9 cellular contexts compared by ENCODE assay signal in the genomic region with DNA sequence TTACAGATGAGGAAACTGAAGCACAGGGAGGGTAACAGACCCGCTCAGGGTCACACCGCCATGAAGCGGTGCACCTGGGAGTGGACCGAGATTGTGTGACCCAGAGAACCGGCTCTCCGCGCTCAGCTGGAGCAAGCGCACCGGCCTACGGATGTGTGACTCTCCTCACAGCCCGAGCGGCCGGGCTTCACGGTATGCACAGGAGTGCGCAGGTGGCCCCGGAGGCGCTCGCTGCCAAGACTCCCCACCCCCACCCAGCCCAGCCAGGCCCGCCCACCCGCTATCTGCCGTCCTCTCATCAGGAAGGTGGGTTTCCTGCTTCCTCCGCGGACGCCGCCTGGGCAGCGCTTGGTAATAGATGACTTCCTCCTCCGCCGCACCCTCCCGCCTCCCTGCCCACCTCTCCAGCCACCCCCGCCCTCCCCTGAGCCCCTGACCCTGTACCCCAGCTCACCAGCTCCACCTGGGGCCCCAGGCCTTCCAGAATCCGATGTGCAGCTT.
DNase-seq lines count a peak whose midpoint lies in the region; TF ChIP-seq lines count a peak whose summit lies in the region.
"Had no signal": no experiment of that assay in that cellular context is flagged by ENCODE, and none has a peak within 500 bp of the region (broad histone marks: within the 10 kb centered on the region; RNA-seq: fewer than 3 reads in every experiment).

No MANE protein-coding gene starts in this region.

- H3K4me1 ChIP-seq in esophagus muscularis mucosa (peaks cover 64 to 77% (median 71%) of the 10 kb centered on the region in 4 donors), stomach smooth muscle (ENCODE audit: control insufficient read depth, insufficient read depth, low read length) (peaks cover 56% of the 10 kb centered on the region)
- H3K4me1 ChIP-seq: parathyroid adenoma had no signal

- H3K27ac ChIP-seq in esophagus muscularis mucosa (replicated peaks in 1 of 4) (peak overlapping the region; percentile 87 to 91 (median 90)), stomach smooth muscle (ENCODE audit: low read length) (peak overlapping the region; percentile 74)
- H3K27ac ChIP-seq: parathyroid adenoma had no signal

- peak overlapping the region; percentile 44 to 55 (median 44) for H3K4me3 ChIP-seq in esophagus muscularis mucosa
- no peak overlapping the region for H3K4me3 ChIP-seq in stomach smooth muscle (ENCODE audit: low read length in 2 of 2)

- DNase-seq in NOMO-1 treated with dmso at 0.1 percent for 144 hours (lab: John Stamatoyannopoulos, UW; ENCODE audit: unreplicated experiment) (peak; percentile 7), NOMO-1 treated with DMSO at 0.1 percent for 48 hours (lab: John Stamatoyannopoulos, UW; ENCODE audit: unreplicated experiment) (no peak), T-helper 22 cell (ENCODE audit: low read depth) (peak; percentile 49), esophagus muscularis mucosa (ENCODE audit: extremely low spot score) (no peak), AG08395 (ENCODE audit: low spot score) (no peak), NCI-H1092 treated with DMSO at 0.1 percent for 48 hours (lab: John Stamatoyannopoulos, UW) (no peak), NCI-H187 (lab: John Stamatoyannopoulos, UW) (no peak)

- no peak for TF ChIP-seq EP300 in esophagus muscularis mucosa (IDR thresholded peaks at IDR 0.05)

- WGBS in esophagus muscularis mucosa = no CpG with 5 or more reads among the region's 31 CpGs

- H3K36me3 ChIP-seq in esophagus muscularis mucosa = peaks cover 9 to 52% (median 36%) of the 10 kb centered on the region in 4 donors
- peaks cover 11 to 25% of the 10 kb centered on the region in 2 donors for H3K36me3 ChIP-seq in stomach smooth muscle (ENCODE audit: control insufficient read depth in 2 of 2, insufficient read depth in 2 of 2, low read length in 2 of 2)

- no peaks in the 10 kb centered on the region for H3K27me3 ChIP-seq in esophagus muscularis mucosa
- H3K27me3 ChIP-seq in stomach smooth muscle (ENCODE audit: control insufficient read depth in 1 of 2, insufficient read depth in 2 of 2, low read length in 2 of 2) = no peaks in the 10 kb centered on the region

- no peak overlapping the region for H3K9ac ChIP-seq in stomach smooth muscle (ENCODE audit: low read length in 2 of 2)
- H3K9ac ChIP-seq: parathyroid adenoma had no signal

- no peak for TF ChIP-seq POLR2A in esophagus muscularis mucosa (IDR thresholded peaks at IDR 0.05; ENCODE audit: low read depth)

- intact Hi-C loops in esophagus muscularis mucosa (cut with DNase I) = no loop called here

- H3K9me3 ChIP-seq in esophagus muscularis mucosa (no peaks in the 10 kb centered on the region), stomach smooth muscle (ENCODE audit: control insufficient read depth in 2 of 2, low read length in 2 of 2) (no peaks in the 10 kb centered on the region)

- no peak for TF ChIP-seq CTCF in esophagus muscularis mucosa (IDR thresholded peaks at IDR 0.05)

Comparison
In these comparisons a context has a peak if more than half of its experiments do, and no peak if none do; other contexts are left out.
1. DNase-seq: peak in NOMO-1 treated with dmso at 0.1 percent for 144 hours (single experiment) and T-helper 22 cell (single experiment); none in NOMO-1 treated with DMSO at 0.1 percent for 48 hours (single experiment), esophagus muscularis mucosa (single experiment), AG08395 (single experiment), NCI-H1092 treated with DMSO at 0.1 percent for 48 hours (single experiment) and NCI-H187 (0 of 2).
2. H3K4me3 ChIP-seq: peak in esophagus muscularis mucosa (4 of 4); none in stomach smooth muscle (0 of 2).